ENCODE assay signal across 1 cellular context in the genomic region with DNA sequence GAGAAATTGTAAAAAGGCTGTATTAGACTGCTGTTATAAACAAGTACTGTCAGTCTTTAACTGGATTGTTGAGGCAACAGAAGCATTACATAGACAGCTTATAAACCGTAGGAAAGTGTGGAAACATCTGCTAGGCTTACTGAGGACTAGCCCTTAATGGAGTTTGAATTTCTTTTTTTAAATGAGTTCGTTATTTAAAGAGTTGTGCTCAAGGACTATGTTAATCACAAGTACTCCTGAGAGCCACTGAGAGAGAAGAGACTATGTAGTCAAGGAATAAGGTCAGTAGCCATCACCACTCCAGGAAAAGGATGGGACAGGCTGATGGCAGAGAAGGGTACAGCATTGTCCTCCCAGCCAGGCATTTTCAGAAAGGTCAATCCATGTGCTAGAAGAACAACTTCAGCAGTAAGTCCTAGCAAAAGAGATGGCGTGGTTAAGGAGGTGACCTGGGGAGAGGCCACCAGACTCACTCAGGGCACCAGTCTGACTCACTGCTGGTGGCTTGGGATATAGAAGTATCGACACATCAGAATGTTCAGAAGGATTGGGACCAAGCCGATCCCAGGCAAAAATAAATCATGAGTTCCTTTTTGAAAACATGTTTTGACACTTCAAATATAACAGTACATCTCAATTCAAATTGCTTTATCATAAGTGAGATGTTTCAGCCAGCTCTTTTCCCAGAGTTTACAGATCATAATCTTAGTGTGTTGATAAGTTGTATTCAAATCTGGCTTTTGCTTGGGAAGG.
TF ChIP-seq lines count a peak whose summit lies in the region.

No MANE protein-coding gene starts in this region.

TF ChIP-seq in GM12878, 131 proteins besides CTCF, POLR2A, EP300 and RAD21 (continued from another document):
- TF ChIP-seq ZBED1 (IDR thresholded peaks at IDR 0.05; ENCODE audit: borderline replicate concordance) = peak; percentile 69; the same call in 1 of the 2 replicates
- TF ChIP-seq ATF7 (IDR thresholded peaks at IDR 0.05; ENCODE audit: low read depth) = no peak
- TF ChIP-seq ZNF274 (IDR thresholded peaks at IDR 0.05; ENCODE audit: insufficient read depth, insufficient read length) = no peak
- TF ChIP-seq SIX5 (IDR thresholded peaks at IDR 0.05; ENCODE audit: low read depth, low read length, severe bottlenecking) = no peak
- TF ChIP-seq, protein P1, sequence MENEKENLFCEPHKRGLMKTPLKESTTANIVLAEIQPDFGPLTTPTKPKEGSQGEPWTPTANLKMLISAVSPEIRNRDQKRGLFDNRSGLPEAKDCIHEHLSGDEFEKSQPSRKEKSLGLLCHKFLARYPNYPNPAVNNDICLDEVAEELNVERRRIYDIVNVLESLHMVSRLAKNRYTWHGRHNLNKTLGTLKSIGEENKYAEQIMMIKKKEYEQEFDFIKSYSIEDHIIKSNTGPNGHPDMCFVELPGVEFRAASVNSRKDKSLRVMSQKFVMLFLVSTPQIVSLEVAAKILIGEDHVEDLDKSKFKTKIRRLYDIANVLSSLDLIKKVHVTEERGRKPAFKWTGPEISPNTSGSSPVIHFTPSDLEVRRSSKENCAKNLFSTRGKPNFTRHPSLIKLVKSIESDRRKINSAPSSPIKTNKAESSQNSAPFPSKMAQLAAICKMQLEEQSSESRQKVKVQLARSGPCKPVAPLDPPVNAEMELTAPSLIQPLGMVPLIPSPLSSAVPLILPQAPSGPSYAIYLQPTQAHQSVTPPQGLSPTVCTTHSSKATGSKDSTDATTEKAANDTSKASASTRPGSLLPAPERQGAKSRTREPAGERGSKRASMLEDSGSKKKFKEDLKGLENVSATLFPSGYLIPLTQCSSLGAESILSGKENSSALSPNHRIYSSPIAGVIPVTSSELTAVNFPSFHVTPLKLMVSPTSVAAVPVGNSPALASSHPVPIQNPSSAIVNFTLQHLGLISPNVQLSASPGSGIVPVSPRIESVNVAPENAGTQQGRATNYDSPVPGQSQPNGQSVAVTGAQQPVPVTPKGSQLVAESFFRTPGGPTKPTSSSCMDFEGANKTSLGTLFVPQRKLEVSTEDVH (IDR thresholded peaks at IDR 0.05; ENCODE audit: low read depth, partially characterized antibody) = no peak
- no peak for TF ChIP-seq CBX3 (IDR thresholded peaks at IDR 0.05; ENCODE audit: borderline replicate concordance, low read depth)
- TF ChIP-seq, protein P2, sequence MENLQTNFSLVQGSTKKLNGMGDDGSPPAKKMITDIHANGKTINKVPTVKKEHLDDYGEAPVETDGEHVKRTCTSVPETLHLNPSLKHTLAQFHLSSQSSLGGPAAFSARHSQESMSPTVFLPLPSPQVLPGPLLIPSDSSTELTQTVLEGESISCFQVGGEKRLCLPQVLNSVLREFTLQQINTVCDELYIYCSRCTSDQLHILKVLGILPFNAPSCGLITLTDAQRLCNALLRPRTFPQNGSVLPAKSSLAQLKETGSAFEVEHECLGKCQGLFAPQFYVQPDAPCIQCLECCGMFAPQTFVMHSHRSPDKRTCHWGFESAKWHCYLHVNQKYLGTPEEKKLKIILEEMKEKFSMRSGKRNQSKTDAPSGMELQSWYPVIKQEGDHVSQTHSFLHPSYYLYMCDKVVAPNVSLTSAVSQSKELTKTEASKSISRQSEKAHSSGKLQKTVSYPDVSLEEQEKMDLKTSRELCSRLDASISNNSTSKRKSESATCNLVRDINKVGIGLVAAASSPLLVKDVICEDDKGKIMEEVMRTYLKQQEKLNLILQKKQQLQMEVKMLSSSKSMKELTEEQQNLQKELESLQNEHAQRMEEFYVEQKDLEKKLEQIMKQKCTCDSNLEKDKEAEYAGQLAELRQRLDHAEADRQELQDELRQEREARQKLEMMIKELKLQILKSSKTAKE (IDR thresholded peaks at IDR 0.05; ENCODE audit: low read depth, poor library complexity, severe bottlenecking) = no peak
- no peak for TF ChIP-seq JUNB (IDR thresholded peaks at IDR 0.05)
- TF ChIP-seq CREB1 (IDR thresholded peaks at IDR 0.05; ENCODE audit: low read depth) = no peak
- no peak for TF ChIP-seq FOXK2 (IDR thresholded peaks at IDR 0.05)
- TF ChIP-seq ESRRA (IDR thresholded peaks at IDR 0.05; ENCODE audit: low read length) = no peak
- no peak for TF ChIP-seq SRF (IDR thresholded peaks at IDR 0.05; ENCODE audit: low read depth in 2 of 2, low read length in 2 of 2)
- TF ChIP-seq SMAD5 (IDR thresholded peaks at IDR 0.05; ENCODE audit: low read depth) = 0 out of 2 replicates have a peak, but pooled peaks have one; percentile 38
- TF ChIP-seq BCL3 (IDR thresholded peaks at IDR 0.05; ENCODE audit: borderline replicate concordance, insufficient read depth, low read depth, low read length, poor library complexity, severe bottlenecking) = peak; percentile 30
- peak; percentile 57; the same call in 1 of the 2 replicates for TF ChIP-seq MTA3 (IDR thresholded peaks at IDR 0.05; ENCODE audit: borderline replicate concordance, low read length)
- no peak for TF ChIP-seq TBL1XR1 (IDR thresholded peaks at IDR 0.05; ENCODE audit: low read depth, low read length)
- TF ChIP-seq PAX5 (IDR thresholded peaks at IDR 0.05; ENCODE audit: borderline replicate concordance, low read depth, low read length) = no peak
- no peak for TF ChIP-seq MEF2B (IDR thresholded peaks at IDR 0.05; ENCODE audit: partially characterized antibody, poor library complexity, severe bottlenecking)
- TF ChIP-seq SIN3A (IDR thresholded peaks at IDR 0.05; ENCODE audit: low read depth, low read length) = no peak
- no peak for TF ChIP-seq EZH2 (IDR thresholded peaks at IDR 0.05; ENCODE audit: borderline replicate concordance, control insufficient read depth, low read depth, low read length)
